ENCODE assay signal across 13 cellular contexts in the genomic region with DNA sequence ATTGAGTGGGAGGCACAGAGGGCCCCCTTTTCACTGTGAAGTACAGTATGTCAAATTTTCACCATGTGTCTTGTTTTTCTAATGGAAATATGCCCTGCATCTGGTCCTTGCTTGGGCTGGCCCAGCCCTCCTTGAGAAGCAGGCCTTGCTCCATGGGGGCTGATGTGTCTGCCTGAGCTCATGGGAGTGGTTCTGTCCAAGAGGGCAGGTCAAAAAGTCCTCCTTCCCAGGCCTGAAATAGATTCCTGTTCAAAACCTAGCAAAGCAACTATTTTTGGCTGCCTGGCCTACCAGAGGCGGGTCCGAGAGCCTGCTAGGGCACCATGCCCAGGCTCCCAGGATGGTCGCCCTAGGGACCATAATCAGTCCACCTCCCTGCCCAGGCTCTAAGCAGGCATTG.
"Had no signal": no experiment of that assay in that cellular context is flagged by ENCODE, and none has a peak within 500 bp of the region (broad histone marks: within the 10 kb centered on the region; RNA-seq: fewer than 3 reads in every experiment).

No MANE protein-coding gene starts in this region.

- ATAC-seq: lower lobe of right lung; natural killer cell treated with Interleukin-12 subunit alpha and Interleukin-12 subunit beta and Interleukin-15 and Interleukin-18, amount 100 ng/mL, for 72 hours had no signal

- H3K4me3 ChIP-seq: ascending aorta, colonic mucosa, lower lobe of right lung, smooth muscle cell, tibial nerve had no signal

- DNase-seq: activated B cell treated with CpG ODN at 0.5 μM for 24 hours; activated CD4-positive, alpha-beta T cell treated with anti-CD3 and anti-CD28 coated beads, Interleukin-2, amount 10 ng/mL, durations not matched to agents 24 days and 14 days; activated naive CD4-positive, alpha-beta T cell; colonic mucosa; effector CD4-positive, alpha-beta T cell; hippocampal formation; kidney glomerular epithelial cell; lower lobe of right lung; T-helper 2 cell had no signal

- H3K27me3 ChIP-seq: ascending aorta, colonic mucosa, tibial nerve had no signal

- H3K36me3 ChIP-seq: ascending aorta, colonic mucosa, lower lobe of right lung, tibial nerve had no signal

- H3K27ac ChIP-seq: ascending aorta, colonic mucosa, lower lobe of right lung had no signal

- H3K9me3 ChIP-seq: ascending aorta, colonic mucosa, lower lobe of right lung had no signal

- H3K4me1 ChIP-seq: colonic mucosa, lower lobe of right lung had no signal
